ENCODE assay signal across 18 cellular contexts in genomic region chr2:23809168-23809567, GRCh38.
"Had no signal": no experiment of that assay in that cellular context is flagged by ENCODE, and none has a peak within 500 bp of the region (broad histone marks: within the 10 kb centered on the region; RNA-seq: fewer than 3 reads in every experiment).

No MANE protein-coding gene starts in this region.

- ATAC-seq: activated CD4-positive, CD25-positive, alpha-beta regulatory T cell treated with anti-CD3 and anti-CD28 coated beads, Interleukin-2, amount 50 U/mL, for 24 hours; mucosa of descending colon; sciatic nerve; upper lobe of right lung had no signal

- H3K27ac ChIP-seq: cardiac muscle cell, esophagus squamous epithelium, neutrophil, parathyroid adenoma, thoracic aorta, upper lobe of right lung had no signal

- DNase-seq: activated naive CD4-positive, alpha-beta T cell; activated naive CD8-positive, alpha-beta T cell treated with anti-CD3 and anti-CD28 coated beads, Interleukin-2, amount 10 ng/mL, durations not matched to agents 7 days and 5 days; amygdala; dermis blood vessel endothelial cell; effector memory CD4-positive, alpha-beta T cell; esophagus squamous epithelium; mesenchymal stem cell; mucosa of descending colon; naive B cell; stimulated activated CD4-positive, alpha-beta T cell treated with anti-CD3 and anti-CD28 coated beads, Interleukin-4, amount 100 ng/mL, for 1 hour; T-helper 9 cell; upper lobe of right lung had no signal
